In genomic region chr5:52469420-52469819, GRCh38 we compare ENCODE assay signal across 11 cellular contexts.
DNase-seq lines count a peak whose midpoint lies in the region; ATAC-seq lines count a peak whose summit lies in the region.
"Had no signal": no experiment of that assay in that cellular context is flagged by ENCODE, and none has a peak within 500 bp of the region (broad histone marks: within the 10 kb centered on the region; RNA-seq: fewer than 3 reads in every experiment).

No MANE protein-coding gene starts in this region.

- peak overlapping the region; percentile 33 for H3K27ac Mint-ChIP-seq in activated T-cell treated with anti-CD3 and anti-CD28 coated beads, Interleukin-2, amount 50 U/mL, for 72 hours
- H3K27ac Mint-ChIP-seq in activated CD4-positive, alpha-beta T cell treated with anti-CD3 and anti-CD28 coated beads, Interleukin-2, amount 10 ng/mL, durations not matched to agents 24 days and 14 days, result peak overlapping the region; percentile 35
- peak overlapping the region in 1 of 2 donors; percentile 20 for H3K27ac Mint-ChIP-seq in natural killer cell treated with Interleukin-12 subunit alpha and Interleukin-12 subunit beta and Interleukin-15 and Interleukin-18, amount 100 ng/mL, for 72 hours

- H3K4me1 Mint-ChIP-seq in activated T-cell treated with anti-CD3 and anti-CD28 coated beads, Interleukin-2, amount 50 U/mL, for 72 hours (ENCODE audit: low read depth), result peaks cover 8% of the 10 kb centered on the region
- H3K4me1 Mint-ChIP-seq in activated CD4-positive, alpha-beta T cell treated with anti-CD3 and anti-CD28 coated beads, Interleukin-2, amount 10 ng/mL, durations not matched to agents 24 days and 14 days, result peaks cover 3% of the 10 kb centered on the region
- H3K4me1 Mint-ChIP-seq in natural killer cell treated with Interleukin-12 subunit alpha and Interleukin-12 subunit beta and Interleukin-15 and Interleukin-18, amount 100 ng/mL, for 72 hours (ENCODE audit: low read depth in 2 of 2), result peaks cover 0 to 11% of the 10 kb centered on the region in 2 donors

- no peaks in the 10 kb centered on the region for H3K36me3 Mint-ChIP-seq in activated T-cell treated with anti-CD3 and anti-CD28 coated beads, Interleukin-2, amount 50 U/mL, for 72 hours (ENCODE audit: insufficient read depth in 2 of 2)
- no peaks in the 10 kb centered on the region for H3K36me3 Mint-ChIP-seq in activated CD4-positive, alpha-beta T cell treated with anti-CD3 and anti-CD28 coated beads, Interleukin-2, amount 10 ng/mL, durations not matched to agents 24 days and 14 days (ENCODE audit: low read depth)
- H3K36me3 Mint-ChIP-seq in natural killer cell treated with Interleukin-12 subunit alpha and Interleukin-12 subunit beta and Interleukin-15 and Interleukin-18, amount 100 ng/mL, for 72 hours, result no peaks in the 10 kb centered on the region

- H3K9me3 Mint-ChIP-seq in activated T-cell treated with anti-CD3 and anti-CD28 coated beads, Interleukin-2, amount 50 U/mL, for 72 hours, result no peaks in the 10 kb centered on the region
- no peaks in the 10 kb centered on the region for H3K9me3 Mint-ChIP-seq in activated CD4-positive, alpha-beta T cell treated with anti-CD3 and anti-CD28 coated beads, Interleukin-2, amount 10 ng/mL, durations not matched to agents 24 days and 14 days
- peaks cover 6% of the 10 kb centered on the region for H3K9me3 Mint-ChIP-seq in natural killer cell treated with Interleukin-12 subunit alpha and Interleukin-12 subunit beta and Interleukin-15 and Interleukin-18, amount 100 ng/mL, for 72 hours

- intact Hi-C loops in activated CD4-positive, alpha-beta T cell treated with anti-CD3 and anti-CD28 coated beads, Interleukin-2, amount 10 ng/mL, durations not matched to agents 24 days and 14 days (cut with micrococcal nuclease), result no loop called here

- DNase-seq in activated T-cell treated with anti-CD3 and anti-CD28 coated beads, Interleukin-2, amount 50 U/mL, for 72 hours, result peak in 1 of 2 donors; percentile 9
- no peak for DNase-seq in activated T-cell treated with anti-CD3 and anti-CD28 coated beads for 4 hours
- DNase-seq in activated CD4-positive, alpha-beta T cell treated with anti-CD3 and anti-CD28 coated beads, Interleukin-2, amount 10 ng/mL, durations not matched to agents 24 days and 14 days, result peak; percentile 75
- DNase-seq in natural killer cell treated with Interleukin-12 subunit alpha and Interleukin-12 subunit beta and Interleukin-15 and Interleukin-18, amount 100 ng/mL, for 72 hours (ENCODE audit: low spot score), result no peak
- DNase-seq in UCSD-AML1 (lab: John Stamatoyannopoulos, UW; ENCODE audit: unreplicated experiment), result no peak
- no peak for DNase-seq in T-helper 9 cell
- no peak for DNase-seq in LoVo (ENCODE audit: low spot score)
- DNase-seq: NCI-H510A, nucleus accumbens, SK-N-SH had no signal

- no peaks in the 10 kb centered on the region for H3K27me3 Mint-ChIP-seq in activated T-cell treated with anti-CD3 and anti-CD28 coated beads, Interleukin-2, amount 50 U/mL, for 72 hours (ENCODE audit: low read depth)
- no peaks in the 10 kb centered on the region for H3K27me3 Mint-ChIP-seq in activated CD4-positive, alpha-beta T cell treated with anti-CD3 and anti-CD28 coated beads, Interleukin-2, amount 10 ng/mL, durations not matched to agents 24 days and 14 days
- no peaks in the 10 kb centered on the region for H3K27me3 Mint-ChIP-seq in natural killer cell treated with Interleukin-12 subunit alpha and Interleukin-12 subunit beta and Interleukin-15 and Interleukin-18, amount 100 ng/mL, for 72 hours

- peak overlapping the region in 1 of 2 donors; percentile 71 for H3K4me3 Mint-ChIP-seq in activated T-cell treated with anti-CD3 and anti-CD28 coated beads, Interleukin-2, amount 50 U/mL, for 72 hours
- peak overlapping the region; percentile 29 for H3K4me3 Mint-ChIP-seq in activated CD4-positive, alpha-beta T cell treated with anti-CD3 and anti-CD28 coated beads, Interleukin-2, amount 10 ng/mL, durations not matched to agents 24 days and 14 days
- peak overlapping the region; percentile 57 for H3K4me3 Mint-ChIP-seq in natural killer cell treated with Interleukin-12 subunit alpha and Interleukin-12 subunit beta and Interleukin-15 and Interleukin-18, amount 100 ng/mL, for 72 hours

- ATAC-seq in activated T-cell treated with anti-CD3 and anti-CD28 coated beads, Interleukin-2, amount 50 U/mL, for 72 hours (replicated peaks in 1 of 2), result peak in 1 of 2 donors; percentile 64
- peak; percentile 58 for ATAC-seq in HG02678 (IDR thresholded peaks at IDR 0.05; ENCODE audit: unreplicated experiment)
- ATAC-seq in natural killer cell treated with Interleukin-12 subunit alpha and Interleukin-12 subunit beta and Interleukin-15 and Interleukin-18, amount 100 ng/mL, for 72 hours, result peak in 1 of 2 donors; percentile 52
